In the genomic region with DNA sequence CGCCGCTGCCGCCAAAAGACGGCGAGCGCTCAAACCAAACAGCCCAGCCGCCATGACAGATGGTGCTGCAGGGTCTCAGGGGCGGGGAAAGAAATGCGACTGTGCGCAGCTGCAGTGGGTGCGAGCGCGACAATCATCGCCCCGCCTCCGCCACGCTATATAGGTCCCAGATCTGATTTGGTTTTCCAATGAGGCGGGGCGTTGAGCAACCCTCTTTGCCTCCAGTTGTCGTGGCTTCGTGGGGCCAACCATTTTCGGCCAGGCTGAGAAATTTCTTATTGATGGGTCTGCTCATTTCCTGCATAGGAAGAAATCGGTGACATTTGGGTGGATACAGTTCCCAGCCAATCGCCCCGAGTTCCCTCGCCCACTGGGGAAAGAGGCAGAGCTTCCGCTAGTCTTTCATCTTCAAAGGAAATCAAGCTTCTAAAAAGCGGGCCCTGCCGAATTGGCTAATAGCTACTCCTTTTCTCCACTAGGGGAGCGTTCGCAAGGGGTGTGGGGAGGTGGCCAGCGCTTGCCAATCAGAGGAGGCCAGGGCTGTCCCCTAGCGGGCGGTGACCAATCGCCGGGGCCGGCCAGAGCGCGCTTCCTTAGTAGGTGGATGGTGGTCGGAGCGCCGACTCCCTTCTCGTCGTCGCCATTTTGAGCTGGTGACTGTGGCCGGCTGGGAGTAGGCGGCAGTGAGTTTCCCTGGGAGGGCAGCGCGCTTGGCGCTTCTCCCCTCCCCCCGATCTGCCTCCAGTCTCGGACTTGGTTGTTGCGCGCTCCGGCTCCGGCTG, we compare ENCODE assay signal across 8 cellular contexts. TPM values are rescaled to one million over a fixed set of nuclear protein-coding genes. Genes with fewer than 3 reads are reported as not detected.
DNase-seq lines count a peak whose midpoint lies in the region; ATAC-seq and TF ChIP-seq lines count a peak whose summit lies in the region.

A gene (minus strand): TSS at position 77 of the 782 bp plus-strand sequence. CDS start 23 bp downstream, at position 54.
A gene with protein sequence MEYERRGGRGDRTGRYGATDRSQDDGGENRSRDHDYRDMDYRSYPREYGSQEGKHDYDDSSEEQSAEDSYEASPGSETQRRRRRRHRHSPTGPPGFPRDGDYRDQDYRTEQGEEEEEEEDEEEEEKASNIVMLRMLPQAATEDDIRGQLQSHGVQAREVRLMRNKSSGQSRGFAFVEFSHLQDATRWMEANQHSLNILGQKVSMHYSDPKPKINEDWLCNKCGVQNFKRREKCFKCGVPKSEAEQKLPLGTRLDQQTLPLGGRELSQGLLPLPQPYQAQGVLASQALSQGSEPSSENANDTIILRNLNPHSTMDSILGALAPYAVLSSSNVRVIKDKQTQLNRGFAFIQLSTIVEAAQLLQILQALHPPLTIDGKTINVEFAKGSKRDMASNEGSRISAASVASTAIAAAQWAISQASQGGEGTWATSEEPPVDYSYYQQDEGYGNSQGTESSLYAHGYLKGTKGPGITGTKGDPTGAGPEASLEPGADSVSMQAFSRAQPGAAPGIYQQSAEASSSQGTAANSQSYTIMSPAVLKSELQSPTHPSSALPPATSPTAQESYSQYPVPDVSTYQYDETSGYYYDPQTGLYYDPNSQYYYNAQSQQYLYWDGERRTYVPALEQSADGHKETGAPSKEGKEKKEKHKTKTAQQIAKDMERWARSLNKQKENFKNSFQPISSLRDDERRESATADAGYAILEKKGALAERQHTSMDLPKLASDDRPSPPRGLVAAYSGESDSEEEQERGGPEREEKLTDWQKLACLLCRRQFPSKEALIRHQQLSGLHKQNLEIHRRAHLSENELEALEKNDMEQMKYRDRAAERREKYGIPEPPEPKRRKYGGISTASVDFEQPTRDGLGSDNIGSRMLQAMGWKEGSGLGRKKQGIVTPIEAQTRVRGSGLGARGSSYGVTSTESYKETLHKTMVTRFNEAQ (plus strand): TSS at position 596 of the 782 bp plus-strand sequence. CDS start 2,261 bp downstream, outside the sequence.

- CTCF ChIA-PET in PC-3 (lab: Charles Lee): interaction anchor here (0.6 to 1.1 kb wide), 6 partner anchors 31 to 76 kb away, joined by 3 to 5 read pairs (median 3); no protein-coding TSS in a partner anchor

- H3K4me3 ChIP-seq in Jurkat, Clone E6-1 (ENCODE audit: low read length): peak within 1 kb of the TSS; percentile 85
- peak within 1 kb of the TSS; percentile 98 for H3K4me3 ChIP-seq in PC-3 (ENCODE audit: low read length)
- peak within 1 kb of the TSS; percentile 70 to 87 for H3K4me3 ChIP-seq in mucosa of rectum (ENCODE audit: low read length in 2 of 2)

- peak within 1 kb of the TSS; percentile 94 for H3K4me2 ChIP-seq in PC-3 (ENCODE audit: low read length)

- peaks cover 72% of the 10 kb centered on the region for H3K79me2 ChIP-seq in PC-3 (ENCODE audit: low read length)

- H3F3A ChIP-seq in PC-3 (ENCODE audit: low read length, unreplicated experiment): no peaks in the 10 kb centered on the region

- H3K9me3 ChIP-seq in PC-3 (ENCODE audit: low read length): no peaks in the 10 kb centered on the region
- H3K9me3 ChIP-seq in mucosa of rectum (ENCODE audit: control insufficient read depth in 2 of 2, low read length in 2 of 2): no peaks in the 10 kb centered on the region

- ATAC-seq in GM21619 (IDR thresholded peaks at IDR 0.05; ENCODE audit: unreplicated experiment): peak; percentile 84
- peak; percentile 94 for ATAC-seq in PC-3

- H3K4me1 ChIP-seq in PC-3 (ENCODE audit: insufficient read depth, low read length) (peaks cover 25% of the 10 kb centered on the region), mucosa of rectum (ENCODE audit: control insufficient read depth in 2 of 2, insufficient read depth in 2 of 2, low read length in 2 of 2) (peaks cover 8 to 10% of the 10 kb centered on the region in 2 donors)

- H3K36me3 ChIP-seq in PC-3 (ENCODE audit: low read depth, low read length): peaks cover 9% of the 10 kb centered on the region; the same call in 1 of the 2 replicates
- peaks cover 7 to 12% of the 10 kb centered on the region in 2 donors for H3K36me3 ChIP-seq in mucosa of rectum (ENCODE audit: control insufficient read depth in 2 of 2, insufficient read depth in 2 of 2, low read length in 2 of 2)

- TF ChIP-seq CTCF in PC-3 (conservative IDR thresholded peaks at IDR 0.05; ENCODE audit: low read depth, low read length): peak; percentile 62

- H2AFZ ChIP-seq in PC-3 (ENCODE audit: low read length): peak within 1 kb of the TSS; percentile 76

- no peaks in the 10 kb centered on the region for H3K9me2 ChIP-seq in PC-3 (replicated peaks; ENCODE audit: low read length)

- BruUV-seq in PC-3 (replicated peaks; lab: Mats Ljungman, UMichigan): no TSS peak

- POLR2A ChIA-PET in PC-3 (lab: Charles Lee; ENCODE audit: unreplicated experiment): interaction anchor here (0.5 to 1.2 kb wide), 10 partner anchors 9 to 751 kb away, joined by 3 to 9 read pairs (median 3); no protein-coding TSS in a partner anchor

- peak within 1 kb of the TSS; percentile 86 for H3K27ac ChIP-seq in PC-3 (ENCODE audit: low read length)
- peak within 1 kb of the TSS; percentile 81 for H3K27ac ChIP-seq in epithelial cell of prostate
- peak within 1 kb of the TSS; percentile 95 to 97 for H3K27ac ChIP-seq in mucosa of rectum (ENCODE audit: low read depth in 2 of 2, low read length in 2 of 2)

- H3K9ac ChIP-seq in PC-3 (ENCODE audit: low read length) (peak within 1 kb of the TSS; percentile 97), mucosa of rectum (ENCODE audit: low read depth in 1 of 2, low read length in 2 of 2) (peak within 1 kb of the TSS; percentile 80 to 86)

- H3K27me3 ChIP-seq in PC-3 (ENCODE audit: low read length): no peaks in the 10 kb centered on the region
- H3K27me3 ChIP-seq in mucosa of rectum (ENCODE audit: control insufficient read depth in 2 of 2, insufficient read depth in 2 of 2, low read length in 2 of 2): peaks cover 3% of the 10 kb centered on the region in 2 donors

- DNase-seq in DMS53 treated with DMSO at 0.1 percent for 48 hours (lab: John Stamatoyannopoulos, UW; ENCODE audit: unreplicated experiment) (peak; percentile 91), PC-3 (peak; percentile 93), activated T-cell treated with anti-CD3 and anti-CD28 coated beads for 48 hours (ENCODE audit: low read depth) (peak; percentile 84), epithelial cell of prostate (ENCODE audit: low read depth, low spot score) (peak; percentile 76)
- DNase-seq in Jurkat, Clone E6-1 (ENCODE audit: low read depth, low spot score): peak; percentile 94
- DNase-seq in stimulated activated CD8-positive, alpha-beta memory T cell treated with anti-CD3 and anti-CD28 coated beads, Interleukin-4, amount 100 ng/mL, for 48 hours: peak; percentile 89

- H4K20me1 ChIP-seq in PC-3 (ENCODE audit: low read length): peaks cover 32% of the 10 kb centered on the region

- intact Hi-C loops in PC-3 (cut with micrococcal nuclease): no loop called here

RNA-seq across cellular contexts. Expression of the first gene that starts in this region (rescaled TPM):
- 211 TPM for polyA plus RNA-seq in Jurkat, Clone E6-1 (2012; ENCODE audit: insufficient read depth, insufficient read length)
- total RNA-seq in PC-3 (2014; rRNA removed): 164 and 258 TPM in 2 replicates

RNA-seq across cellular contexts. Expression of the second gene that starts in this region (rescaled TPM):
- 65.6 TPM for polyA plus RNA-seq in Jurkat, Clone E6-1 (2012; ENCODE audit: insufficient read depth, insufficient read length)
- 71.5 and 87.0 TPM in 2 replicates for total RNA-seq in PC-3 (2014; rRNA removed)

Comparison
In these comparisons a context has a peak if more than half of its experiments do, and no peak if none do; other contexts are left out.
1. Peak in every context shown above with its lines: DNase-seq, ATAC-seq, H3K4me3 ChIP-seq and H3K27ac ChIP-seq.